Comparison of ENCODE assay signal across 20 cellular contexts in genomic region chr4:121776610-121777401, GRCh38. TPM values are rescaled to one million over a fixed set of nuclear protein-coding genes. Genes with fewer than 3 reads are reported as not detected.
DNase-seq lines count a peak whose midpoint lies in the region; ATAC-seq and TF ChIP-seq lines count a peak whose summit lies in the region.
"Had no signal": no experiment of that assay in that cellular context is flagged by ENCODE, and none has a peak within 500 bp of the region (broad histone marks: within the 10 kb centered on the region; RNA-seq: fewer than 3 reads in every experiment).

No MANE protein-coding gene starts in this region.

- intact Hi-C loops in PC-9 (cut with micrococcal nuclease; ENCODE audit: unreplicated experiment), result no loop called here

- H3K36me3 Mint-ChIP-seq in activated CD8-positive, alpha-beta memory T cell treated with anti-CD3 and anti-CD28 coated beads, Interleukin-2, amount 10 ng/mL, durations not matched to agents 7 days and 5 days, result peaks cover 2% of the 10 kb centered on the region

- H3K9me3 ChIP-seq in PC-9 (ENCODE audit: insufficient read depth, low read depth) (no peaks in the 10 kb centered on the region), skeletal muscle satellite cell (replicated peaks; ENCODE audit: low read length) (no peaks in the 10 kb centered on the region)
- H3K9me3 ChIP-seq: A549; BLaER1 treated with 17β-estradiol and CSF1 and Interleukin-3, amounts not matched to agents 10 nM and 100 nM had no signal

- H3K4me3 Mint-ChIP-seq in activated CD8-positive, alpha-beta memory T cell treated with anti-CD3 and anti-CD28 coated beads, Interleukin-2, amount 10 ng/mL, durations not matched to agents 7 days and 5 days, result no peak overlapping the region
- H3K4me3 Mint-ChIP-seq: H9 had no signal

- no peak overlapping the region for H3K4me3 ChIP-seq in PC-9
- no peak overlapping the region for H3K4me3 ChIP-seq in skeletal muscle satellite cell (ENCODE audit: low read length)
- H3K4me3 ChIP-seq: A549; BLaER1 treated with 17β-estradiol and CSF1 and Interleukin-3, amounts not matched to agents 10 nM and 100 nM had no signal

- no peak overlapping the region for H3K9ac ChIP-seq in skeletal muscle satellite cell (ENCODE audit: low read depth, low read length)
- H3K9ac ChIP-seq: BLaER1 treated with 17β-estradiol and CSF1 and Interleukin-3, amounts not matched to agents 10 nM and 100 nM had no signal

- no peak for TF ChIP-seq CTCF in PC-9 (conservative IDR thresholded peaks at IDR 0.05)

- H3K4me1 ChIP-seq in PC-9 (replicated peaks; ENCODE audit: insufficient read depth) (0 out of 2 replicates have a peak, but pooled peaks cover 8% of the 10 kb centered on the region), skeletal muscle satellite cell (ENCODE audit: control insufficient read depth, insufficient read depth, low read length) (peaks cover 42% of the 10 kb centered on the region)
- H3K4me1 ChIP-seq: A549 had no signal

- CTCF ChIA-PET in activated CD8-positive, alpha-beta memory T cell treated with anti-CD3 and anti-CD28 coated beads, Interleukin-2, amount 10 ng/mL, durations not matched to agents 7 days and 5 days (lab: Charles Lee), result interaction anchor here (1.3 kb wide), 1 partner anchor 18 kb away, joined by 3 read pairs; no protein-coding TSS in a partner anchor
- CTCF ChIA-PET in PC-9 (lab: Charles Lee), result no interaction called here

- H3K4me2 ChIP-seq in PC-9 (no peak overlapping the region), skeletal muscle satellite cell (ENCODE audit: low read length) (peak overlapping the region; percentile 2)
- H3K4me2 ChIP-seq: A549 had no signal

- 0 out of 2 replicates have a peak overlapping the region, but pooled peaks have one; percentile 4 for H2AFZ ChIP-seq in PC-9

- H3K27me3 ChIP-seq in PC-9 (ENCODE audit: insufficient read depth, low read depth), result no peaks in the 10 kb centered on the region
- H3K27me3 ChIP-seq in skeletal muscle satellite cell (ENCODE audit: control insufficient read depth, insufficient read depth, low read length), result no peaks in the 10 kb centered on the region
- H3K27me3 ChIP-seq: BLaER1 treated with 17β-estradiol and CSF1 and Interleukin-3, amounts not matched to agents 10 nM and 100 nM had no signal

- H3K36me3 ChIP-seq in PC-9 (ENCODE audit: low read depth) (no peaks in the 10 kb centered on the region), skeletal muscle satellite cell (ENCODE audit: insufficient read depth, low read length) (no peaks in the 10 kb centered on the region)
- H3K36me3 ChIP-seq: BLaER1 treated with 17β-estradiol and CSF1 and Interleukin-3, amounts not matched to agents 10 nM and 100 nM had no signal

- ATAC-seq in activated CD8-positive, alpha-beta memory T cell treated with anti-CD3 and anti-CD28 coated beads, Interleukin-2, amount 10 ng/mL, durations not matched to agents 7 days and 5 days, result peak; percentile 33
- ATAC-seq: A549, PC-3 had no signal

- H3K9me3 Mint-ChIP-seq in activated CD8-positive, alpha-beta memory T cell treated with anti-CD3 and anti-CD28 coated beads, Interleukin-2, amount 10 ng/mL, durations not matched to agents 7 days and 5 days (ENCODE audit: low read depth), result no peaks in the 10 kb centered on the region
- H3K9me3 Mint-ChIP-seq: H9 had no signal

- H3K4me1 Mint-ChIP-seq in activated CD8-positive, alpha-beta memory T cell treated with anti-CD3 and anti-CD28 coated beads, Interleukin-2, amount 10 ng/mL, durations not matched to agents 7 days and 5 days, result peaks cover 20% of the 10 kb centered on the region

- no peaks in the 10 kb centered on the region for H3K79me2 ChIP-seq in PC-9 (ENCODE audit: low read depth)

- H3K9me2 ChIP-seq in PC-9 (ENCODE audit: insufficient read depth), result no peaks in the 10 kb centered on the region

- no peaks in the 10 kb centered on the region for H3F3A ChIP-seq in PC-9 (ENCODE audit: insufficient read depth, low read depth)

- POLR2A ChIA-PET in PC-9 (lab: Charles Lee; ENCODE audit: unreplicated experiment), result interaction anchor here (0.5 to 0.8 kb wide), 2 partner anchors 10 to 1097 kb away, joined by 4 to 6 read pairs; no protein-coding TSS in a partner anchor

- no TSS peak for BruUV-seq in PC-9 (replicated peaks; lab: Mats Ljungman, UMichigan)

- H4K20me1 ChIP-seq in PC-9 (ENCODE audit: insufficient read depth), result no peaks in the 10 kb centered on the region
- H4K20me1 ChIP-seq: BLaER1 treated with 17β-estradiol and CSF1 and Interleukin-3, amounts not matched to agents 10 nM and 100 nM had no signal

- no peak for DNase-seq in activated CD8-positive, alpha-beta memory T cell treated with anti-CD3 and anti-CD28 coated beads, Interleukin-2, amount 10 ng/mL, durations not matched to agents 7 days and 5 days
- DNase-seq in activated CD8-positive, alpha-beta memory T cell treated with anti-CD3 and anti-CD28 coated beads for 24 hours, result no peak
- DNase-seq in HCEC 1CT (peak; percentile 26), PC-9 (no peak), NCI-H1105 treated with DMSO at 0.1 percent for 48 hours (lab: John Stamatoyannopoulos, UW) (no peak), NCI-H510A treated with DMSO at 0.1 percent for 48 hours (lab: John Stamatoyannopoulos, UW) (no peak), NCI-H2171 (lab: John Stamatoyannopoulos, UW) (no peak)
- DNase-seq: DMS79, H9, KG1, NCI-H1048, NCI-H146, NCI-H2029 treated with DMSO at 0.1 percent for 48 hours, PC-3, SIG-M5 had no signal

- H3K27ac ChIP-seq in PC-9, result no peak overlapping the region
- H3K27ac ChIP-seq: A549; BLaER1 treated with 17β-estradiol and CSF1 and Interleukin-3, amounts not matched to agents 10 nM and 100 nM; RWPE1 had no signal

- H3K27me3 Mint-ChIP-seq in activated CD8-positive, alpha-beta memory T cell treated with anti-CD3 and anti-CD28 coated beads, Interleukin-2, amount 10 ng/mL, durations not matched to agents 7 days and 5 days, result peaks cover 24% of the 10 kb centered on the region

- peak overlapping the region; percentile 42 for H3K27ac Mint-ChIP-seq in activated CD8-positive, alpha-beta memory T cell treated with anti-CD3 and anti-CD28 coated beads, Interleukin-2, amount 10 ng/mL, durations not matched to agents 7 days and 5 days
- H3K27ac Mint-ChIP-seq: H9 had no signal

RNA-seq across cellular contexts. Expression of gene SMIM43, which starts 11.8 kb away (rescaled TPM):
- under 1 TPM in 1 of 2 experiments, not detected in 1; 0.18 TPM for total RNA-seq in activated CD8-positive, alpha-beta memory T cell treated with anti-CD3 and anti-CD28 coated beads, Interleukin-2, amount 10 ng/mL, durations not matched to agents 7 days and 5 days
- not detected in 2 replicates for total RNA-seq in PC-9 (2021)
- not detected in 2 replicates for total RNA-seq in skeletal muscle satellite cell (2012; rRNA removed)
- total RNA-seq: PC-3; T-helper 1 cell treated with Interleukin-12 subunit alpha and Interleukin-12 subunit beta and Interleukin-4 antibody, amounts not matched to agents 30 ng/mL and 1 ng/mL, for 36 hours had no signal

RNA-seq across cellular contexts. Expression of gene EXOSC9, which starts 24.3 kb away (rescaled TPM):
- total RNA-seq in activated CD8-positive, alpha-beta memory T cell treated with anti-CD3 and anti-CD28 coated beads, Interleukin-2, amount 10 ng/mL, durations not matched to agents 7 days and 5 days, result 10 to 100 TPM; 59.5 to 61.0 TPM
- 23.0 and 29.9 TPM in 2 replicates for total RNA-seq in PC-9 (2021)
- 37.4 and 38.3 TPM in 2 replicates for total RNA-seq in skeletal muscle satellite cell (2012; rRNA removed)

RNA-seq across cellular contexts. Expression of gene CCNA2, which starts 46.9 kb away (rescaled TPM):
- 100 to 1,000 TPM; 125 to 129 TPM for total RNA-seq in activated CD8-positive, alpha-beta memory T cell treated with anti-CD3 and anti-CD28 coated beads, Interleukin-2, amount 10 ng/mL, durations not matched to agents 7 days and 5 days
- total RNA-seq in PC-9 (2021), result 61.9 and 70.7 TPM in 2 replicates
- total RNA-seq in skeletal muscle satellite cell (2012; rRNA removed), result 47.9 and 56.1 TPM in 2 replicates
